ENCODE assay signal across 1 cellular context in the genomic region with DNA sequence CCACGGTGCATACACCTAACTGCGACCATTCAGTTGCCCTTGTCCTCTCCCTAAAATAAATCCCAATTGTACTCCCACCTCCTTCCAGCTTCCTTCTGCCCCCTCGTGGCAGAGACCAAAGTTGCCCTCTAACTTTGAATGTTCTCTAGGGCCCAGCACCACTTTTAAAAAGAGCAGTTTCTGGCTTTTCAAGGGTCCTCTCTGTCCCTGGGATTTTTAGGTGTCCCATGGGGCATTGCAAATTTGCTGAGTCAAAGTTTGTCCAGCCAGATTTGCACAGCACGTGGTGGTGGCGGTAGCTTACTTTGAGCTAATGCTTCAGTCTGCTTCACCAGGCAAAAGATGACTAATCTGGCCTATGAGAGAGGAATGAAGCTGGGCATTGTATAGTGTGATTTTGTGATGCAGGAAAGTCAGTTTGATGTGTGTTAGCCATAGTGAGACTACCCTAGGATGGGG.
TF ChIP-seq lines count a peak whose summit lies in the region.

No MANE protein-coding gene starts in this region.

TF ChIP-seq in GM23338, 12 proteins besides CTCF, POLR2A, EP300 and RAD21 (continued from another document):
- TF ChIP-seq, protein P1, sequence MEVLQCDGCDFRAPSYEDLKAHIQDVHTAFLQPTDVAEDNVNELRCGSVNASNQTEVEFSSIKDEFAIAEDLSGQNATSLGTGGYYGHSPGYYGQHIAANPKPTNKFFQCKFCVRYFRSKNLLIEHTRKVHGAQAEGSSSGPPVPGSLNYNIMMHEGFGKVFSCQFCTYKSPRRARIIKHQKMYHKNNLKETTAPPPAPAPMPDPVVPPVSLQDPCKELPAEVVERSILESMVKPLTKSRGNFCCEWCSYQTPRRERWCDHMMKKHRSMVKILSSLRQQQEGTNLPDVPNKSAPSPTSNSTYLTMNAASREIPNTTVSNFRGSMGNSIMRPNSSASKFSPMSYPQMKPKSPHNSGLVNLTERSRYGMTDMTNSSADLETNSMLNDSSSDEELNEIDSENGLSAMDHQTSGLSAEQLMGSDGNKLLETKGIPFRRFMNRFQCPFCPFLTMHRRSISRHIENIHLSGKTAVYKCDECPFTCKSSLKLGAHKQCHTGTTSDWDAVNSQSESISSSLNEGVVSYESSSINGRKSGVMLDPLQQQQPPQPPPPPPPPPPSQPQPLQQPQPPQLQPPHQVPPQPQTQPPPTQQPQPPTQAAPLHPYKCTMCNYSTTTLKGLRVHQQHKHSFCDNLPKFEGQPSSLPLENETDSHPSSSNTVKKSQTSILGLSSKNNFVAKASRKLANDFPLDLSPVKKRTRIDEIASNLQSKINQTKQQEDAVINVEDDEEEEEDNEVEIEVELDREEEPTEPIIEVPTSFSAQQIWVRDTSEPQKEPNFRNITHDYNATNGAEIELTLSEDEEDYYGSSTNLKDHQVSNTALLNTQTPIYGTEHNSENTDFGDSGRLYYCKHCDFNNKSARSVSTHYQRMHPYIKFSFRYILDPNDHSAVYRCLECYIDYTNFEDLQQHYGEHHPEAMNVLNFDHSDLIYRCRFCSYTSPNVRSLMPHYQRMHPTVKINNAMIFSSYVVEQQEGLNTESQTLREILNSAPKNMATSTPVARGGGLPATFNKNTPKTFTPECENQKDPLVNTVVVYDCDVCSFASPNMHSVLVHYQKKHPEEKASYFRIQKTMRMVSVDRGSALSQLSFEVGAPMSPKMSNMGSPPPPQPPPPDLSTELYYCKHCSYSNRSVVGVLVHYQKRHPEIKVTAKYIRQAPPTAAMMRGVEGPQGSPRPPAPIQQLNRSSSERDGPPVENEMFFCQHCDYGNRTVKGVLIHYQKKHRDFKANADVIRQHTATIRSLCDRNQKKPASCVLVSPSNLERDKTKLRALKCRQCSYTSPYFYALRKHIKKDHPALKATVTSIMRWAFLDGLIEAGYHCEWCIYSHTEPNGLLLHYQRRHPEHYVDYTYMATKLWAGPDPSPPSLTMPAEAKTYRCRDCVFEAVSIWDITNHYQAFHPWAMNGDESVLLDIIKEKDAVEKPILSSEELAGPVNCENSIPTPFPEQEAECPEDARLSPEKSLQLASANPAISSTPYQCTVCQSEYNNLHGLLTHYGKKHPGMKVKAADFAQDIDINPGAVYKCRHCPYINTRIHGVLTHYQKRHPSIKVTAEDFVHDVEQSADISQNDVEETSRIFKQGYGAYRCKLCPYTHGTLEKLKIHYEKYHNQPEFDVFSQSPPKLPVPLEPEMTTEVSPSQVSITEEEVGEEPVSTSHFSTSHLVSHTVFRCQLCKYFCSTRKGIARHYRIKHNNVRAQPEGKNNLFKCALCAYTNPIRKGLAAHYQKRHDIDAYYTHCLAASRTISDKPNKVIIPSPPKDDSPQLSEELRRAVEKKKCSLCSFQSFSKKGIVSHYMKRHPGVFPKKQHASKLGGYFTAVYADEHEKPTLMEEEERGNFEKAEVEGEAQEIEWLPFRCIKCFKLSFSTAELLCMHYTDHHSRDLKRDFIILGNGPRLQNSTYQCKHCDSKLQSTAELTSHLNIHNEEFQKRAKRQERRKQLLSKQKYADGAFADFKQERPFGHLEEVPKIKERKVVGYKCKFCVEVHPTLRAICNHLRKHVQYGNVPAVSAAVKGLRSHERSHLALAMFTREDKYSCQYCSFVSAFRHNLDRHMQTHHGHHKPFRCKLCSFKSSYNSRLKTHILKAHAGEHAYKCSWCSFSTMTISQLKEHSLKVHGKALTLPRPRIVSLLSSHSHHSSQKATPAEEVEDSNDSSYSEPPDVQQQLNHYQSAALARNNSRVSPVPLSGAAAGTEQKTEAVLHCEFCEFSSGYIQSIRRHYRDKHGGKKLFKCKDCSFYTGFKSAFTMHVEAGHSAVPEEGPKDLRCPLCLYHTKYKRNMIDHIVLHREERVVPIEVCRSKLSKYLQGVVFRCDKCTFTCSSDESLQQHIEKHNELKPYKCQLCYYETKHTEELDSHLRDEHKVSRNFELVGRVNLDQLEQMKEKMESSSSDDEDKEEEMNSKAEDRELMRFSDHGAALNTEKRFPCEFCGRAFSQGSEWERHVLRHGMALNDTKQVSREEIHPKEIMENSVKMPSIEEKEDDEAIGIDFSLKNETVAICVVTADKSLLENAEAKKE (CRISPR knock-in tag; IDR thresholded peaks at IDR 0.05) = no peak
TF ChIP-seq in GM23338: peak in this region for 0.
